Comparison of ENCODE assay signal across 8 cellular contexts in the genomic region with DNA sequence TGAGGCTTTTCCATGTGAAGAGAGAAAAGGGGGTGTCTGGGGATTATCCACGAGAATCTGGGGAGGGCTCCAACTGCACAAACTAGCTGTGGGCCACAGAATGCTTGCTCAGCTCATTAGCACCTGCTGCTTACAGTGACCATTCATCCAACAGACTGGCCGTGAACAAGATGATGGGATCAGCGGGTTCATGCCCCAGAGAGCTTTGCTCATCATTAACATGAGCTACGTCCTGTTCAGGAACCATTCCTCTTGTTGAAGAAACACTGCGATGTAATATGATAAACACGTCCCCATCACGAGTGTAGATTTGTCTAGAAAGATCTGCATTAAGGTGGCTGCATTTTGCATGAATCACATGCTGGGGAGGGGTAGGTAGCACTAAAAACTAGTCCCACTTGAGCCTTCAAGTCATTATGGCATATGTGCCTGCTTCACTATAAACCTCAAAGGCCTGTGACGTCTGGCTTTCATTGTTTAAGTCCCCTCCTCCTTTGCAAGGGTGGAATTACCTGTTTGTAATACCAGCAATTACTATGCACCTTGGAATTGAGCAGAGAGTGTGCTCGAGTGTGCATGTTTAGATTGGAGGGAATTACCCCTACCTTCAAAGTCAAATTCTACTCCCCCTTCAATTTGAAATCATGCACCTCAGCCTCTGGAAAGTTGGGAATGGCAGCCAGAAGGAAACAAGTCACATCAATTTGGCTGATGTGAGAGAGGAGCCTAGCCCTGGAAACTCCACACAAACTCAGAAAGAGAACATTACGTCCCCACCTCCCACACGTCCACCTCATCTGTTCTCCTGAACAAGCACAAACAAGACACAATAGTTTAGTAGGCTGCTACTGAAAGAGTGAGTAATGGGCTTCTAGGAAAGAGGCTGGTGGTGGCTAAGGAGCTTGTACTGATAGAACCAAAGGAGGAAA. TPM values are rescaled to one million over a fixed set of nuclear protein-coding genes. Genes with fewer than 3 reads are reported as not detected.
DNase-seq lines count a peak whose midpoint lies in the region; ATAC-seq and TF ChIP-seq lines count a peak whose summit lies in the region.

No MANE protein-coding gene starts in this region.

- H4K20me1 ChIP-seq in SK-N-SH (ENCODE audit: insufficient read depth) = peaks cover 35% of the 10 kb centered on the region

- H3K4me3 ChIP-seq in SK-N-SH (ENCODE audit: low read depth in 2 of 2, low read length in 1 of 2) (no peak overlapping the region), mucosa of descending colon (no peak overlapping the region), subcutaneous abdominal adipose tissue (ENCODE audit: low read depth in 1 of 5, low read length in 5 of 5) (no peak overlapping the region), foreskin fibroblast (ENCODE audit: low read depth in 1 of 2, low read length in 2 of 2) (no peak overlapping the region)

- 92% methylated on average over 11 of the region's 11 CpGs for WGBS in SK-N-SH (ENCODE audit: low lambda C conversion rate)

- no peak for TF ChIP-seq CTCF in SK-N-SH (IDR thresholded peaks at IDR 0.05)
- TF ChIP-seq CTCF in mucosa of descending colon (IDR thresholded peaks at IDR 0.05) = no peak
- TF ChIP-seq CTCF in foreskin fibroblast (IDR thresholded peaks at IDR 0.05; ENCODE audit: low read depth, low read length) = no peak

- H3K9ac ChIP-seq in SK-N-SH = peak overlapping the region; percentile 82; the same call in 1 of the 2 replicates
- H3K9ac ChIP-seq in subcutaneous abdominal adipose tissue (ENCODE audit: low read length in 5 of 5) = peak overlapping the region in 3 of 5 donors; percentile 43 to 98 (median 65)

- DNase-seq in SK-N-SH (no peak), mucosa of descending colon (peak in 1 of 3 donors; percentile 50), foreskin fibroblast (no peak)
- DNase-seq in activated naive CD8-positive, alpha-beta T cell treated with anti-CD3 and anti-CD28 coated beads, Interleukin-2, amount 50 U/mL, for 16 hours (ENCODE audit: low read depth, low spot score) = peak; percentile 64

- POLR2A ChIA-PET in SK-N-SH (lab: Yijun Ruan, JAX) = no interaction called here

- H3K9me2 ChIP-seq in SK-N-SH = no peaks in the 10 kb centered on the region

- H3K27me3 ChIP-seq in SK-N-SH (ENCODE audit: insufficient read depth) = no peaks in the 10 kb centered on the region
- no peaks in the 10 kb centered on the region for H3K27me3 ChIP-seq in subcutaneous abdominal adipose tissue (ENCODE audit: control insufficient read depth in 5 of 5, insufficient read depth in 4 of 5, low read length in 5 of 5)

- H3K4me1 ChIP-seq in SK-N-SH (ENCODE audit: control insufficient read depth in 1 of 2, insufficient read depth in 2 of 2, low read depth in 1 of 2, low read length in 1 of 2) = peaks cover 24 to 32% of the 10 kb centered on the region in 2 experiments; a peak in 3 of 4 replicates
- H3K4me1 ChIP-seq in mucosa of descending colon (ENCODE audit: low read depth) = peaks cover 50% of the 10 kb centered on the region
- H3K4me1 ChIP-seq in subcutaneous abdominal adipose tissue (ENCODE audit: control insufficient read depth in 5 of 5, insufficient read depth in 5 of 5, low read length in 5 of 5) = peaks cover 7 to 53% (median 51%) of the 10 kb centered on the region in 5 donors

- TF ChIP-seq RAD21 in SK-N-SH (IDR thresholded peaks at IDR 0.05; ENCODE audit: low read length) = no peak

- peaks cover 96% of the 10 kb centered on the region for H3K79me2 ChIP-seq in SK-N-SH (ENCODE audit: insufficient read depth)

- H3F3A ChIP-seq in SK-N-SH (replicated peaks; ENCODE audit: insufficient read depth) = no peaks in the 10 kb centered on the region

- intact Hi-C loops in mucosa of descending colon (cut with DNase I, micrococcal nuclease) = no loop called here

- CTCF ChIA-PET in SK-N-SH (lab: Yijun Ruan, JAX) = no interaction called here

- H2AFZ ChIP-seq in SK-N-SH (ENCODE audit: low read depth) = no peak overlapping the region

- ATAC-seq in SK-N-SH treated with all-trans-retinoic acid at 6 μM for 48 hours (no peak), mucosa of descending colon (peak; percentile 24), GM18498 (IDR thresholded peaks at IDR 0.05; ENCODE audit: unreplicated experiment) (no peak), GM21423 (IDR thresholded peaks at IDR 0.05; ENCODE audit: unreplicated experiment) (no peak)

- H3K27ac ChIP-seq in SK-N-SH (ENCODE audit: low read depth in 2 of 2, low read length in 1 of 2) = no peak overlapping the region
- H3K27ac ChIP-seq in subcutaneous abdominal adipose tissue (ENCODE audit: low read depth, low read length) = no peak overlapping the region

- no peak for TF ChIP-seq EP300 in SK-N-SH (IDR thresholded peaks at IDR 0.05; ENCODE audit: borderline replicate concordance in 1 of 2, low read depth in 1 of 2, low read length in 1 of 2)

- H3K36me3 ChIP-seq in SK-N-SH (replicated peaks in 1 of 2; ENCODE audit: control insufficient read depth in 1 of 2, insufficient read depth in 2 of 2, low read length in 1 of 2) = peaks cover 25 to 44% of the 10 kb centered on the region in 2 experiments
- peaks cover 3% of the 10 kb centered on the region for H3K36me3 ChIP-seq in mucosa of descending colon (ENCODE audit: low read depth)
- H3K36me3 ChIP-seq in subcutaneous abdominal adipose tissue (ENCODE audit: control insufficient read depth in 5 of 5, insufficient read depth in 5 of 5, low read length in 5 of 5) = peaks cover 0 to 31% (median 24%) of the 10 kb centered on the region in 5 donors

- no peak overlapping the region for H3K4me2 ChIP-seq in SK-N-SH

- H3K9me3 ChIP-seq in SK-N-SH (no peaks in the 10 kb centered on the region), mucosa of descending colon (no peaks in the 10 kb centered on the region), subcutaneous abdominal adipose tissue (ENCODE audit: control insufficient read depth in 5 of 5, low read length in 5 of 5) (no peaks in the 10 kb centered on the region)

TF ChIP-seq in SK-N-SH, 30 proteins besides CTCF, POLR2A, EP300 and RAD21:
- TF ChIP-seq, protein P1, sequence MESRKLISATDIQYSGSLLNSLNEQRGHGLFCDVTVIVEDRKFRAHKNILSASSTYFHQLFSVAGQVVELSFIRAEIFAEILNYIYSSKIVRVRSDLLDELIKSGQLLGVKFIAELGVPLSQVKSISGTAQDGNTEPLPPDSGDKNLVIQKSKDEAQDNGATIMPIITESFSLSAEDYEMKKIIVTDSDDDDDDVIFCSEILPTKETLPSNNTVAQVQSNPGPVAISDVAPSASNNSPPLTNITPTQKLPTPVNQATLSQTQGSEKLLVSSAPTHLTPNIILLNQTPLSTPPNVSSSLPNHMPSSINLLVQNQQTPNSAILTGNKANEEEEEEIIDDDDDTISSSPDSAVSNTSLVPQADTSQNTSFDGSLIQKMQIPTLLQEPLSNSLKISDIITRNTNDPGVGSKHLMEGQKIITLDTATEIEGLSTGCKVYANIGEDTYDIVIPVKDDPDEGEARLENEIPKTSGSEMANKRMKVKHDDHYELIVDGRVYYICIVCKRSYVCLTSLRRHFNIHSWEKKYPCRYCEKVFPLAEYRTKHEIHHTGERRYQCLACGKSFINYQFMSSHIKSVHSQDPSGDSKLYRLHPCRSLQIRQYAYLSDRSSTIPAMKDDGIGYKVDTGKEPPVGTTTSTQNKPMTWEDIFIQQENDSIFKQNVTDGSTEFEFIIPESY (IDR thresholded peaks at IDR 0.05; ENCODE audit: borderline replicate concordance, low read depth) = no peak
- TF ChIP-seq NFIC (IDR thresholded peaks at IDR 0.05; ENCODE audit: borderline replicate concordance) (no peak), FOXJ3 (CRISPR knock-in tag; IDR thresholded peaks at IDR 0.05) (no peak), NRF1 (IDR thresholded peaks at IDR 0.05; ENCODE audit: low read depth, low read length) (no peak), FOXM1 (IDR thresholded peaks at IDR 0.05; ENCODE audit: low read depth) (no peak), SIN3A (IDR thresholded peaks at IDR 0.05; ENCODE audit: borderline replicate concordance, low read depth, low read length) (no peak), TCF12 (IDR thresholded peaks at IDR 0.05) (no peak)
TF ChIP-seq in SK-N-SH: peak in this region for 0.

TF ChIP-seq in SK-N-SH treated with all-trans-retinoic acid at 6 μM for 48 hours, 23 proteins besides CTCF, POLR2A, EP300 and RAD21:
- TF ChIP-seq, protein P2, sequence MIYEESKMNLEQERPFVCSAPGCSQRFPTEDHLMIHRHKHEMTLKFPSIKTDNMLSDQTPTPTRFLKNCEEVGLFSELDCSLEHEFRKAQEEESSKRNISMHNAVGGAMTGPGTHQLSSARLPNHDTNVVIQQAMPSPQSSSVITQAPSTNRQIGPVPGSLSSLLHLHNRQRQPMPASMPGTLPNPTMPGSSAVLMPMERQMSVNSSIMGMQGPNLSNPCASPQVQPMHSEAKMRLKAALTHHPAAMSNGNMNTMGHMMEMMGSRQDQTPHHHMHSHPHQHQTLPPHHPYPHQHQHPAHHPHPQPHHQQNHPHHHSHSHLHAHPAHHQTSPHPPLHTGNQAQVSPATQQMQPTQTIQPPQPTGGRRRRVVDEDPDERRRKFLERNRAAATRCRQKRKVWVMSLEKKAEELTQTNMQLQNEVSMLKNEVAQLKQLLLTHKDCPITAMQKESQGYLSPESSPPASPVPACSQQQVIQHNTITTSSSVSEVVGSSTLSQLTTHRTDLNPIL (CRISPR knock-in tag; IDR thresholded peaks at IDR 0.05; ENCODE audit: low read depth) = no peak

RNA-seq across cellular contexts. Expression of a gene that starts 3.7 kb away (rescaled TPM):
- 4.0 and 4.3 TPM in 2 replicates for polyA plus RNA-seq in SK-N-SH (2012; rRNA removed)
- polyA plus RNA-seq in SK-N-SH (2012; cell fraction: cytosol; rRNA removed) = 3.9 and 4.2 TPM in 2 replicates
- polyA plus RNA-seq in SK-N-SH (2012; cell fraction: nucleus; rRNA removed) = 5.2 and 6.1 TPM in 2 replicates
- total RNA-seq in mucosa of descending colon = 10 to 100 TPM; 12.9 to 21.9 (median 16.5) TPM

RNA-seq across cellular contexts. Expression of a gene that starts 3.9 kb away (rescaled TPM):
- polyA plus RNA-seq in SK-N-SH (2012; rRNA removed) = 35.6 and 40.5 TPM in 2 replicates
- polyA plus RNA-seq in SK-N-SH (2012; cell fraction: cytosol; rRNA removed) = 27.9 and 35.3 TPM in 2 replicates
- polyA plus RNA-seq in SK-N-SH (2012; cell fraction: nucleus; rRNA removed) = 19.0 and 25.9 TPM in 2 replicates
- 10 to 100 TPM; 35.5 to 48.5 (median 44.8) TPM for total RNA-seq in mucosa of descending colon
